8 cellular contexts compared by ENCODE assay signal in the genomic region with DNA sequence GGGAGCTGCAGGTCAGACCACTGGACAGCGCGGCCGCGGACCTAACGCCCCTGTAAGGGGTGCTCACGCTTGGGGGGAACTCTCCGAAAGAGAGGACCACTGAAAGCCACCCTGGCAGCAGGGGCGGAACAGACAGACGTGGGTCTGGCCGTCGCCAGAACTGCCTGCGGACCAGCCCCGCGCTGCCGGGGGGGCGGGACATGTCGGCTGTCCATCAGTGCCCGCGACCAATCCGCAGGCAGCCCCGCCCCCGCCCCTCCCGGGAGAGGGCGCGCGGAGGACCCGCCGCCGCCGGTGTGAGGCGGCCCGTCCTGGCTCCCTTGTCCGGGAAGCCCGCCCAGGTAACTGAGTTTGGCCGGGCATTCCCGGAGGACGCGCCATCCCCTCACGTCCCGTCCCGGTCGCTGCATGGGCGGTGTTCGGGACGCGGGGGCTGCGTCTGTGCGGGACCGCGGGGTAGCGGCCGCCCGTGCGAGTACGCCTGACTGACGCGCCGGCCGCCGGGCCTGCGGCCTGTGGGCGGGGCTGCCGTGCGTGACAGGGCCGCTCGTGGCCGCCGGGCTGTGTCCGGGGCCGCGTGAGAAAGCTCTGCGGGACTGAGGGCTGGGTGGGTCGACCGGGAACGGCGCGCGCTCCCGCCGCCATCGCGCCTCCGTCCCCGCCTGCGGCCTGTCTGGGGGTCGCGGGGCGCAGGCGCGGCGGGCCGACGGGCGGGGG. TPM values are rescaled to one million over a fixed set of nuclear protein-coding genes. Genes with fewer than 3 reads are reported as not detected.
DNase-seq lines count a peak whose midpoint lies in the region; ATAC-seq and TF ChIP-seq lines count a peak whose summit lies in the region.

No MANE protein-coding gene starts in this region.

- peak in 3 of 6 experiments; percentile 8 to 23 (median 14) for TF ChIP-seq CTCF in Peyer's patch (IDR thresholded peaks at IDR 0.05)

- peak overlapping the region; percentile 26 to 77 for H3K27ac Mint-ChIP-seq in natural killer cell treated with Interleukin-12 subunit alpha and Interleukin-12 subunit beta and Interleukin-15 and Interleukin-18, amount 100 ng/mL, for 72 hours

- peak; percentile 72 to 77 for TF ChIP-seq POLR2A in Peyer's patch (IDR thresholded peaks at IDR 0.05)

- peak overlapping the region; percentile 92 for H3K4me3 Mint-ChIP-seq in natural killer cell treated with Interleukin-12 subunit alpha and Interleukin-12 subunit beta and Interleukin-15 and Interleukin-18, amount 100 ng/mL, for 72 hours

- H3K4me3 ChIP-seq in Peyer's patch = peak overlapping the region; percentile 92 to 96 (median 94)

- no peaks in the 10 kb centered on the region for H3K9me3 ChIP-seq in Peyer's patch

- peaks cover 3 to 41% (median 11%) of the 10 kb centered on the region in 4 donors for H3K4me1 ChIP-seq in Peyer's patch

- ATAC-seq in GM21515 (IDR thresholded peaks at IDR 0.05; ENCODE audit: unreplicated experiment) = peak; percentile 50
- peak; percentile 83 to 89 for ATAC-seq in natural killer cell treated with Interleukin-12 subunit alpha and Interleukin-12 subunit beta and Interleukin-15 and Interleukin-18, amount 100 ng/mL, for 72 hours

- H3K9me3 Mint-ChIP-seq in natural killer cell treated with Interleukin-12 subunit alpha and Interleukin-12 subunit beta and Interleukin-15 and Interleukin-18, amount 100 ng/mL, for 72 hours = no peaks in the 10 kb centered on the region

- H3K36me3 Mint-ChIP-seq in natural killer cell treated with Interleukin-12 subunit alpha and Interleukin-12 subunit beta and Interleukin-15 and Interleukin-18, amount 100 ng/mL, for 72 hours = no peaks in the 10 kb centered on the region

- DNase-seq in DMS 273 (lab: John Stamatoyannopoulos, UW; ENCODE audit: unreplicated experiment) (peak; percentile 93), HuH-7.5 (ENCODE audit: low spot score) (peak; percentile 97), Peyer's patch (peak; percentile 91 to 95 (median 95)), fibroblast of peridontal ligament (ENCODE audit: extremely low read depth) (peak; percentile 60)
- peak; percentile 79 for DNase-seq in activated T-helper 9 cell treated with anti-CD3 and anti-CD28 coated beads, Interleukin-2, amount 50 U/mL, for 16 hours (ENCODE audit: low read depth)
- peak; percentile 91 for DNase-seq in natural killer cell treated with Interleukin-12 subunit alpha and Interleukin-12 subunit beta and Interleukin-15 and Interleukin-18, amount 100 ng/mL, for 72 hours (ENCODE audit: low spot score)
- peak; percentile 69 to 92 (median 84) for DNase-seq in stimulated activated naive CD4-positive, alpha-beta T cell (lab: John Stamatoyannopoulos, UW)

- H3K36me3 ChIP-seq in Peyer's patch = no peaks in the 10 kb centered on the region

- peaks cover 49 to 54% of the 10 kb centered on the region in 2 donors for H3K4me1 Mint-ChIP-seq in natural killer cell treated with Interleukin-12 subunit alpha and Interleukin-12 subunit beta and Interleukin-15 and Interleukin-18, amount 100 ng/mL, for 72 hours (ENCODE audit: low read depth in 2 of 2)

- H3K27ac ChIP-seq in Peyer's patch = peak overlapping the region; percentile 94 to 99 (median 96)

- no peaks in the 10 kb centered on the region for H3K27me3 Mint-ChIP-seq in natural killer cell treated with Interleukin-12 subunit alpha and Interleukin-12 subunit beta and Interleukin-15 and Interleukin-18, amount 100 ng/mL, for 72 hours

- H3K27me3 ChIP-seq in Peyer's patch = no peaks in the 10 kb centered on the region

RNA-seq across cellular contexts. Expression of gene PLCG1, which starts 0.5 kb away (rescaled TPM):
- total RNA-seq in Peyer's patch = 100 to 1,000 TPM in 3 of 4 donors, 10 to 100 TPM in 1; 93.0 to 357 (median 191) TPM
- 100 to 1,000 TPM in 1 of 2 donors, 10 to 100 TPM in 1; 54.6 to 114 TPM for total RNA-seq in natural killer cell treated with Interleukin-12 subunit alpha and Interleukin-12 subunit beta and Interleukin-15 and Interleukin-18, amount 100 ng/mL, for 72 hours

Comparison
In these comparisons a context has a peak if more than half of its experiments do, and no peak if none do; other contexts are left out.
1. Peak in every context shown above with its lines: DNase-seq, ATAC-seq, H3K4me3 ChIP-seq and H3K27ac ChIP-seq.